In the genomic region with DNA sequence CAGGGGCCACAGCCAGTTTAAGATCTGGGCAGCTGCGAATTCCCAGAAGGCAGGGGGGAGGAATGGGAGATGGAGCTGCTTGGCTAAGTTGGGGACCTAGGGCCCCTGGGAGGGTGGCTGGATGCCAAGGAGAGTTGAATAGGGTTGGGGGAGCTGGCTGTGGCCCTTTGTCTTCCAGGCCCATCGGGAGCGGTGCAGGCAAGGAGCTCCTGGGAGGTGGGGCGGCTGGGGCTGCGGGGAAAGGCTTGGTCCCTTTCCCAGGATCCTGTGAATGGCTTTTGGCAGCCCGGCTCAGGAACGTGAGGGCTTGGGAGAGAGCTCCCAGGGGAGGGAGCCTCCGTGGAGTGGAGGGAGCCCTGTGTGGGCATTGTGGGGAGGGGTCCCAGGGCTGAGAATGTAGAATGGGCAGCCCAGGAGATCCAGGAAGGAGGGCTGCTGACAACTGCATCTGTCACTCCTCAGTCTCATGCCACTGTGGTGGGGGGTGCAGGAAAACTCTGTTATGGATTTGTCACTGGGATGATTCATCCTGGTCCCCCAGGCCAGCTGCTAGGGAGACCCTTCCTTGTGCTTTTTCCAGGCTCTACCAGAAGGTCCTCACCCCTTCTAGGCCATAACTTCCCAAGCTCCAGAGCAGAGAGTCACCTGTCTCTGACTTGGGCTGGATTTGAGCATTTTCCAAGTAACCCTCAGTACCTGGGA, we compare ENCODE assay signal across 1 cellular context.
TF ChIP-seq lines count a peak whose summit lies in the region.

No MANE protein-coding gene starts in this region.

TF ChIP-seq in GM23338, 12 proteins besides CTCF, POLR2A, EP300 and RAD21:
- no peak for TF ChIP-seq JUNB (IDR thresholded peaks at IDR 0.05; ENCODE audit: unreplicated experiment)
- TF ChIP-seq, protein P1, sequence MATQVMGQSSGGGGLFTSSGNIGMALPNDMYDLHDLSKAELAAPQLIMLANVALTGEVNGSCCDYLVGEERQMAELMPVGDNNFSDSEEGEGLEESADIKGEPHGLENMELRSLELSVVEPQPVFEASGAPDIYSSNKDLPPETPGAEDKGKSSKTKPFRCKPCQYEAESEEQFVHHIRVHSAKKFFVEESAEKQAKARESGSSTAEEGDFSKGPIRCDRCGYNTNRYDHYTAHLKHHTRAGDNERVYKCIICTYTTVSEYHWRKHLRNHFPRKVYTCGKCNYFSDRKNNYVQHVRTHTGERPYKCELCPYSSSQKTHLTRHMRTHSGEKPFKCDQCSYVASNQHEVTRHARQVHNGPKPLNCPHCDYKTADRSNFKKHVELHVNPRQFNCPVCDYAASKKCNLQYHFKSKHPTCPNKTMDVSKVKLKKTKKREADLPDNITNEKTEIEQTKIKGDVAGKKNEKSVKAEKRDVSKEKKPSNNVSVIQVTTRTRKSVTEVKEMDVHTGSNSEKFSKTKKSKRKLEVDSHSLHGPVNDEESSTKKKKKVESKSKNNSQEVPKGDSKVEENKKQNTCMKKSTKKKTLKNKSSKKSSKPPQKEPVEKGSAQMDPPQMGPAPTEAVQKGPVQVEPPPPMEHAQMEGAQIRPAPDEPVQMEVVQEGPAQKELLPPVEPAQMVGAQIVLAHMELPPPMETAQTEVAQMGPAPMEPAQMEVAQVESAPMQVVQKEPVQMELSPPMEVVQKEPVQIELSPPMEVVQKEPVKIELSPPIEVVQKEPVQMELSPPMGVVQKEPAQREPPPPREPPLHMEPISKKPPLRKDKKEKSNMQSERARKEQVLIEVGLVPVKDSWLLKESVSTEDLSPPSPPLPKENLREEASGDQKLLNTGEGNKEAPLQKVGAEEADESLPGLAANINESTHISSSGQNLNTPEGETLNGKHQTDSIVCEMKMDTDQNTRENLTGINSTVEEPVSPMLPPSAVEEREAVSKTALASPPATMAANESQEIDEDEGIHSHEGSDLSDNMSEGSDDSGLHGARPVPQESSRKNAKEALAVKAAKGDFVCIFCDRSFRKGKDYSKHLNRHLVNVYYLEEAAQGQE (IDR thresholded peaks at IDR 0.05; ENCODE audit: unreplicated experiment): no peak
- no peak for TF ChIP-seq EZH2 (IDR thresholded peaks at IDR 0.05; ENCODE audit: low read depth, unreplicated experiment)
- no peak for TF ChIP-seq POLR2AphosphoS5 (IDR thresholded peaks at IDR 0.05; ENCODE audit: low read depth)
- no peak for TF ChIP-seq ZNF114 (CRISPR knock-in tag; IDR thresholded peaks at IDR 0.05)
- no peak for TF ChIP-seq CREB1 (CRISPR knock-in tag; IDR thresholded peaks at IDR 0.05; ENCODE audit: low read depth)
- TF ChIP-seq EZH2phosphoT487 (IDR thresholded peaks at IDR 0.05; ENCODE audit: unreplicated experiment): no peak
- no peak for TF ChIP-seq ZNF331 (CRISPR knock-in tag; IDR thresholded peaks at IDR 0.05; ENCODE audit: low read depth)
- no peak for TF ChIP-seq NANOG (IDR thresholded peaks at IDR 0.05; ENCODE audit: borderline replicate concordance)
- TF ChIP-seq STAT1 (IDR thresholded peaks at IDR 0.05; ENCODE audit: unreplicated experiment): no peak
- TF ChIP-seq, protein P2, sequence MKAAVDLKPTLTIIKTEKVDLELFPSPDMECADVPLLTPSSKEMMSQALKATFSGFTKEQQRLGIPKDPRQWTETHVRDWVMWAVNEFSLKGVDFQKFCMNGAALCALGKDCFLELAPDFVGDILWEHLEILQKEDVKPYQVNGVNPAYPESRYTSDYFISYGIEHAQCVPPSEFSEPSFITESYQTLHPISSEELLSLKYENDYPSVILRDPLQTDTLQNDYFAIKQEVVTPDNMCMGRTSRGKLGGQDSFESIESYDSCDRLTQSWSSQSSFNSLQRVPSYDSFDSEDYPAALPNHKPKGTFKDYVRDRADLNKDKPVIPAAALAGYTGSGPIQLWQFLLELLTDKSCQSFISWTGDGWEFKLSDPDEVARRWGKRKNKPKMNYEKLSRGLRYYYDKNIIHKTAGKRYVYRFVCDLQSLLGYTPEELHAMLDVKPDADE (IDR thresholded peaks at IDR 0.05): no peak
- TF ChIP-seq, protein P3, sequence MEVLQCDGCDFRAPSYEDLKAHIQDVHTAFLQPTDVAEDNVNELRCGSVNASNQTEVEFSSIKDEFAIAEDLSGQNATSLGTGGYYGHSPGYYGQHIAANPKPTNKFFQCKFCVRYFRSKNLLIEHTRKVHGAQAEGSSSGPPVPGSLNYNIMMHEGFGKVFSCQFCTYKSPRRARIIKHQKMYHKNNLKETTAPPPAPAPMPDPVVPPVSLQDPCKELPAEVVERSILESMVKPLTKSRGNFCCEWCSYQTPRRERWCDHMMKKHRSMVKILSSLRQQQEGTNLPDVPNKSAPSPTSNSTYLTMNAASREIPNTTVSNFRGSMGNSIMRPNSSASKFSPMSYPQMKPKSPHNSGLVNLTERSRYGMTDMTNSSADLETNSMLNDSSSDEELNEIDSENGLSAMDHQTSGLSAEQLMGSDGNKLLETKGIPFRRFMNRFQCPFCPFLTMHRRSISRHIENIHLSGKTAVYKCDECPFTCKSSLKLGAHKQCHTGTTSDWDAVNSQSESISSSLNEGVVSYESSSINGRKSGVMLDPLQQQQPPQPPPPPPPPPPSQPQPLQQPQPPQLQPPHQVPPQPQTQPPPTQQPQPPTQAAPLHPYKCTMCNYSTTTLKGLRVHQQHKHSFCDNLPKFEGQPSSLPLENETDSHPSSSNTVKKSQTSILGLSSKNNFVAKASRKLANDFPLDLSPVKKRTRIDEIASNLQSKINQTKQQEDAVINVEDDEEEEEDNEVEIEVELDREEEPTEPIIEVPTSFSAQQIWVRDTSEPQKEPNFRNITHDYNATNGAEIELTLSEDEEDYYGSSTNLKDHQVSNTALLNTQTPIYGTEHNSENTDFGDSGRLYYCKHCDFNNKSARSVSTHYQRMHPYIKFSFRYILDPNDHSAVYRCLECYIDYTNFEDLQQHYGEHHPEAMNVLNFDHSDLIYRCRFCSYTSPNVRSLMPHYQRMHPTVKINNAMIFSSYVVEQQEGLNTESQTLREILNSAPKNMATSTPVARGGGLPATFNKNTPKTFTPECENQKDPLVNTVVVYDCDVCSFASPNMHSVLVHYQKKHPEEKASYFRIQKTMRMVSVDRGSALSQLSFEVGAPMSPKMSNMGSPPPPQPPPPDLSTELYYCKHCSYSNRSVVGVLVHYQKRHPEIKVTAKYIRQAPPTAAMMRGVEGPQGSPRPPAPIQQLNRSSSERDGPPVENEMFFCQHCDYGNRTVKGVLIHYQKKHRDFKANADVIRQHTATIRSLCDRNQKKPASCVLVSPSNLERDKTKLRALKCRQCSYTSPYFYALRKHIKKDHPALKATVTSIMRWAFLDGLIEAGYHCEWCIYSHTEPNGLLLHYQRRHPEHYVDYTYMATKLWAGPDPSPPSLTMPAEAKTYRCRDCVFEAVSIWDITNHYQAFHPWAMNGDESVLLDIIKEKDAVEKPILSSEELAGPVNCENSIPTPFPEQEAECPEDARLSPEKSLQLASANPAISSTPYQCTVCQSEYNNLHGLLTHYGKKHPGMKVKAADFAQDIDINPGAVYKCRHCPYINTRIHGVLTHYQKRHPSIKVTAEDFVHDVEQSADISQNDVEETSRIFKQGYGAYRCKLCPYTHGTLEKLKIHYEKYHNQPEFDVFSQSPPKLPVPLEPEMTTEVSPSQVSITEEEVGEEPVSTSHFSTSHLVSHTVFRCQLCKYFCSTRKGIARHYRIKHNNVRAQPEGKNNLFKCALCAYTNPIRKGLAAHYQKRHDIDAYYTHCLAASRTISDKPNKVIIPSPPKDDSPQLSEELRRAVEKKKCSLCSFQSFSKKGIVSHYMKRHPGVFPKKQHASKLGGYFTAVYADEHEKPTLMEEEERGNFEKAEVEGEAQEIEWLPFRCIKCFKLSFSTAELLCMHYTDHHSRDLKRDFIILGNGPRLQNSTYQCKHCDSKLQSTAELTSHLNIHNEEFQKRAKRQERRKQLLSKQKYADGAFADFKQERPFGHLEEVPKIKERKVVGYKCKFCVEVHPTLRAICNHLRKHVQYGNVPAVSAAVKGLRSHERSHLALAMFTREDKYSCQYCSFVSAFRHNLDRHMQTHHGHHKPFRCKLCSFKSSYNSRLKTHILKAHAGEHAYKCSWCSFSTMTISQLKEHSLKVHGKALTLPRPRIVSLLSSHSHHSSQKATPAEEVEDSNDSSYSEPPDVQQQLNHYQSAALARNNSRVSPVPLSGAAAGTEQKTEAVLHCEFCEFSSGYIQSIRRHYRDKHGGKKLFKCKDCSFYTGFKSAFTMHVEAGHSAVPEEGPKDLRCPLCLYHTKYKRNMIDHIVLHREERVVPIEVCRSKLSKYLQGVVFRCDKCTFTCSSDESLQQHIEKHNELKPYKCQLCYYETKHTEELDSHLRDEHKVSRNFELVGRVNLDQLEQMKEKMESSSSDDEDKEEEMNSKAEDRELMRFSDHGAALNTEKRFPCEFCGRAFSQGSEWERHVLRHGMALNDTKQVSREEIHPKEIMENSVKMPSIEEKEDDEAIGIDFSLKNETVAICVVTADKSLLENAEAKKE (CRISPR knock-in tag; IDR thresholded peaks at IDR 0.05): no peak
